Comparison of ENCODE assay signal across 10 cellular contexts in the genomic region with DNA sequence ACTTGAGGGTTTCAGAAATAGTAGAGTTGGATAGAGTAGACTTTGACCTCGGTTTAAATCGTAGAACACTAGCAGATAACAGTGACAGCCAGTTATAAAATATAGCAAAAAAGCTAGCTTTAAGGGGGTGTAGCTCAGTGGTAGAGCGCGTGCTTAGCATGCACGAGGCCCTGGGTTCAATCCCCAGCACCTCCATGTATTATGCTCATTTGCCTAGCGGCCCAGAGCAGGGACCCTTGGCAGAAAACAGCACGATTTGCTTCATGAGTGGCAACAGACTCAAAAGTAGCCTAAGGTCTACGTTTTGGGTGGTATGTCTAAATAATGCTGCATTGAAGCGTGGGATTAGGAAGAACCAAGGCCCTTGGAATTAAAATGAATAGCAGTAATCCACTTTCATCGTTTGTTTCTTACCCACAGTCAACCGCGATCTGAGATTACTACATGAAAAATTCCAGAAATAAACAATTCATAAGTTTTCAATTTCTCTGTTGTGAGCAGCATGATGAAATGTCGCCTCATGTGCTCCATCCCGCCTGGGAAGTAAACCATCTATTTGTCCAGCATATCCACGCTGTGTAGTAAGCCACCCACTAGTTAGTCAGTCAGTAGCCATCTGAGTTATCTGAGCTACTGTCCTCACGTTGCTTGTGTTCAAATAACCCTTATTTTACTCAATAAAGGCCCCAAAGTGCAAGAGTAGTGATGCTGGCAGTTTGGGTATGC.
A peak's percentile ranks its signal among the peaks of the same experiment; 100 is the strongest.
DNase-seq lines count a peak whose midpoint lies in the region; ATAC-seq, FAIRE-seq and TF ChIP-seq lines count a peak whose summit lies in the region.
"Had no signal": no experiment of that assay in that cellular context is flagged by ENCODE, and none has a peak within 500 bp of the region (broad histone marks: within the 10 kb centered on the region; RNA-seq: fewer than 3 reads in every experiment).

No MANE protein-coding gene starts in this region.

- no peak overlapping the region for H2BK15ac ChIP-seq in H9 (ENCODE audit: low read depth, low read length)

- H2BK20ac ChIP-seq in H9 (ENCODE audit: low read depth, low read length, poor library complexity, severe bottlenecking), result no peak overlapping the region

- peak overlapping the region; percentile 89 for H3K4me2 ChIP-seq in H9 (ENCODE audit: insufficient read depth, insufficient read length, low read length)

- no peaks in the 10 kb centered on the region for H3K4me1 ChIP-seq in H9 (ENCODE audit: insufficient read depth, low read length)
- no peaks in the 10 kb centered on the region for H3K4me1 ChIP-seq in heart left ventricle

- H3K36me3 Mint-ChIP-seq in H9 (ENCODE audit: insufficient read depth in 1 of 3, low read depth in 3 of 3), result peaks cover 2 to 20% (median 14%) of the 10 kb centered on the region in 3 experiments

- no peaks in the 10 kb centered on the region for H3K36me3 ChIP-seq in heart left ventricle

- no peak overlapping the region for H3K23ac ChIP-seq in H9 (ENCODE audit: insufficient read length, low read depth, low read length)

- H4K5ac ChIP-seq in H9 (ENCODE audit: insufficient read length, low read depth, low read length), result no peak overlapping the region

- no peak overlapping the region for H2BK120ac ChIP-seq in H9 (ENCODE audit: low read depth, low read length, poor library complexity, severe bottlenecking)

- H3K18ac ChIP-seq in H9 (ENCODE audit: insufficient read length, low read depth, low read length), result no peak overlapping the region

- no peak overlapping the region for H2BK5ac ChIP-seq in H9 (ENCODE audit: insufficient read length, low read length)

- H3K4me3 Mint-ChIP-seq in H9, result peak overlapping the region; percentile 91

- H3K4ac ChIP-seq in H9 (ENCODE audit: low read depth, low read length), result no peak overlapping the region

- H2BK12ac ChIP-seq in H9 (ENCODE audit: insufficient read length, low read depth, low read length), result no peak overlapping the region

- ATAC-seq in esophagus mucosa, result no peak
- no peak for ATAC-seq in heart left ventricle

- H3K27me3 Mint-ChIP-seq in H9 (ENCODE audit: low read depth), result no peaks in the 10 kb centered on the region; the same call in 1 of the 2 replicates

- H3K27ac ChIP-seq in H9 (ENCODE audit: insufficient read length, low read depth, low read length) (no peak overlapping the region), heart left ventricle (no peak overlapping the region)

- peaks cover 5% of the 10 kb centered on the region for H3K9me3 ChIP-seq in H9 (ENCODE audit: control insufficient read depth, low read depth, low read length)
- peaks cover 0 to 30% (median 10%) of the 10 kb centered on the region in 12 donors for H3K9me3 ChIP-seq in heart left ventricle

- no peak overlapping the region for H3K4me3 ChIP-seq in heart left ventricle

- peak overlapping the region; percentile 43 for H2AFZ ChIP-seq in H9 (ENCODE audit: low read length)

- H4K20me1 ChIP-seq in H9 (ENCODE audit: control insufficient read depth, insufficient read depth, insufficient read length), result no peaks in the 10 kb centered on the region

- DNase-seq in AG08396 (ENCODE audit: low spot score), result peak; percentile 21
- DNase-seq in H9, result peak; percentile 76
- DNase-seq in RCC 7860 (ENCODE audit: low spot score), result peak; percentile 73
- DNase-seq in foreskin melanocyte, result peak; percentile 29
- no peak for DNase-seq in heart left ventricle
- no peak for DNase-seq in SIG-M5 (lab: John Stamatoyannopoulos, UW)
- DNase-seq in NCI-H2029 (lab: John Stamatoyannopoulos, UW), result no peak
- DNase-seq: NCI-H2081 treated with DMSO at 0.1 percent for 48 hours, posterior cingulate gyrus had no signal

- no peak overlapping the region for H4K91ac ChIP-seq in H9 (ENCODE audit: insufficient read length, low read depth, low read length)

- no peak overlapping the region for H3T11ph ChIP-seq in H9 (ENCODE audit: low read length)

- no peak overlapping the region for H3K27ac Mint-ChIP-seq in H9

- peaks cover 6% of the 10 kb centered on the region for H3K23me2 ChIP-seq in H9 (ENCODE audit: insufficient read length, low read depth, low read length, poor library complexity, severe bottlenecking)

- no peaks in the 10 kb centered on the region for H3K79me1 ChIP-seq in H9 (ENCODE audit: insufficient read depth, low read depth, low read length, poor library complexity, severe bottlenecking)

- no peak overlapping the region for H4K8ac ChIP-seq in H9 (replicated peaks; ENCODE audit: insufficient read length, low read depth, low read length)

- H3K9ac ChIP-seq in H9 (ENCODE audit: extremely low read depth, insufficient read length, low read length), result peak overlapping the region; percentile 75

- intact Hi-C loops in heart left ventricle (cut with DNase I), result no loop called here

- peaks cover 4 to 9% of the 10 kb centered on the region in 2 experiments; a peak in 2 of 4 replicates for H3K4me1 Mint-ChIP-seq in H9

- H3K56ac ChIP-seq in H9 (ENCODE audit: insufficient read length, low read depth, low read length), result no peak overlapping the region

- TF ChIP-seq POLR2A in heart left ventricle (IDR thresholded peaks at IDR 0.05), result no peak

- no peaks in the 10 kb centered on the region for H3K79me2 ChIP-seq in H9 (ENCODE audit: insufficient read depth, low read length)

- no peak overlapping the region for H3K14ac ChIP-seq in H9 (ENCODE audit: insufficient read depth, low read length)

- WGBS in H9 (ENCODE audit: extremely low coverage, insufficient read length, low lambda C conversion rate), result no CpG with 5 or more reads among the region's 16 CpGs
- WGBS in heart left ventricle, 4 donors, result 36 to 55% (median 44%) methylated on average over 16 of the region's 16 CpGs

- H3K27me3 ChIP-seq in H9 (ENCODE audit: insufficient read depth, low read length) (no peaks in the 10 kb centered on the region), heart left ventricle (peaks cover 0 to 47% (median 16%) of the 10 kb centered on the region in 9 donors)

- no peak overlapping the region for H2AK5ac ChIP-seq in H9 (ENCODE audit: insufficient read length, low read length)

- TF ChIP-seq CTCF in H9 (conservative IDR thresholded peaks at IDR 0.05) (no peak), heart left ventricle (IDR thresholded peaks at IDR 0.05) (no peak)

- no peak for FAIRE-seq in RCC 7860 (lab: Jason Lieb, UNC)

- H3K9me3 Mint-ChIP-seq in H9, result peaks cover 21 to 22% of the 10 kb centered on the region in 2 experiments

Comparison
In these comparisons a context has a peak if more than half of its experiments do, and no peak if none do; other contexts are left out.
1. DNase-seq: peak in AG08396 (single experiment), H9 (single experiment), RCC 7860 (single experiment) and foreskin melanocyte (single experiment); none in heart left ventricle (0 of 5), SIG-M5 (single experiment) and NCI-H2029 (single experiment).